In the genomic region with DNA sequence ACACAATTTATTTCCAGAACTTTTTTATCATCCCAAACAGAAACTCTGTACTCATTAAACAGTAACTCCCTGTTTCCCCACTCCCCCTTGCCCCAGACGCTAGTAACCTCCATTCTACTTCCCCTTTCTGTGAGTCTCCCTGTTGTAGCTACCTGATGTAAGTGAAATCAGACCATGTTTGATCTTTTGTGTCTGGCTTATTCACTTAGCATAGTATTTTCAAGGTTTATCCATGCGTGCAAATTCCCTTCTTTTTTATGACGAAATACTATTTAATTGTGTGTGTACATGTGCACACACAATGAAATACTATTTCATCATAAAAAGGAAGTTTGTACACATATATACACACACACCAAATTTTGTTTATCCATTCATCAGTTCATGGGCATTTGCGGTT, we compare ENCODE assay signal across 9 cellular contexts. TPM values are rescaled to one million over a fixed set of nuclear protein-coding genes. Genes with fewer than 3 reads are reported as not detected.
A peak's percentile ranks its signal among the peaks of the same experiment; 100 is the strongest.
DNase-seq lines count a peak whose midpoint lies in the region; FAIRE-seq and TF ChIP-seq lines count a peak whose summit lies in the region.
"Had no signal": no experiment of that assay in that cellular context is flagged by ENCODE, and none has a peak within 500 bp of the region (broad histone marks: within the 10 kb centered on the region; RNA-seq: fewer than 3 reads in every experiment).

No MANE protein-coding gene starts in this region.

- H3K9me3 ChIP-seq in esophagus squamous epithelium, result no peaks in the 10 kb centered on the region
- no peaks in the 10 kb centered on the region for H3K9me3 ChIP-seq in MM.1S (replicated peaks; ENCODE audit: insufficient read depth, low read length)
- no peaks in the 10 kb centered on the region for H3K9me3 ChIP-seq in colonic mucosa

- H3K4me1 ChIP-seq in esophagus squamous epithelium, result peaks cover 5 to 87% (median 35%) of the 10 kb centered on the region in 3 donors
- H3K4me1 ChIP-seq in MM.1S (ENCODE audit: low read length), result peaks cover 9% of the 10 kb centered on the region
- H3K4me1 ChIP-seq in colonic mucosa, result no peaks in the 10 kb centered on the region

- TF ChIP-seq CTCF in HL-60 (IDR thresholded peaks at IDR 0.05; ENCODE audit: insufficient read depth, low read length), result no peak
- TF ChIP-seq CTCF in esophagus squamous epithelium (IDR thresholded peaks at IDR 0.05), result no peak
- no peak for TF ChIP-seq CTCF in MM.1S (IDR thresholded peaks at IDR 0.05; ENCODE audit: low read length)
- no peak for TF ChIP-seq CTCF in colonic mucosa (IDR thresholded peaks at IDR 0.05)

- DNase-seq in GM18507 (ENCODE audit: extremely low spot score, insufficient read length, low read depth) (no peak), H4 (ENCODE audit: low spot score) (peak; percentile 43), HL-60 (ENCODE audit: low read depth in 1 of 2, low spot score in 1 of 2) (peak; percentile 60 to 75), germinal center (ENCODE audit: low spot score) (peak; percentile 43), esophagus squamous epithelium (lab: John Stamatoyannopoulos, UW) (no peak), MM.1S (no peak), colonic mucosa (no peak), NCI-H510A (lab: John Stamatoyannopoulos, UW) (no peak)

- no peaks in the 10 kb centered on the region for H3K9me2 ChIP-seq in MM.1S (replicated peaks; ENCODE audit: insufficient read depth, low read length)

- no peaks in the 10 kb centered on the region for H3F3A ChIP-seq in MM.1S (ENCODE audit: insufficient read depth, low read length)

- 59 to 68% methylated on average over 4 of the region's 4 CpGs for WGBS in esophagus squamous epithelium, 2 donors

- H3K79me2 ChIP-seq in MM.1S (ENCODE audit: low read length), result peaks cover 61% of the 10 kb centered on the region

- no peak overlapping the region for H3K4me3 ChIP-seq in HL-60 (replicated peaks; ENCODE audit: insufficient read depth, low read length)
- H3K4me3 ChIP-seq in esophagus squamous epithelium, result no peak overlapping the region
- H3K4me3 ChIP-seq in MM.1S (ENCODE audit: low read length), result no peak overlapping the region
- H3K4me3 ChIP-seq in colonic mucosa, result no peak overlapping the region

- H3K9ac ChIP-seq in MM.1S (ENCODE audit: low read length) (no peak overlapping the region), colonic mucosa (ENCODE audit: low read depth in 2 of 2, low read length in 2 of 2) (no peak overlapping the region)

- no peak for TF ChIP-seq POLR2A in esophagus squamous epithelium (IDR thresholded peaks at IDR 0.05)

- H3K36me3 ChIP-seq in esophagus squamous epithelium, result no peaks in the 10 kb centered on the region
- no peaks in the 10 kb centered on the region for H3K36me3 ChIP-seq in MM.1S (replicated peaks; ENCODE audit: insufficient read depth, low read length)
- no peaks in the 10 kb centered on the region for H3K36me3 ChIP-seq in colonic mucosa

- no peak overlapping the region for H2AFZ ChIP-seq in MM.1S (ENCODE audit: low read length)

- H3K27me3 ChIP-seq in HL-60 (ENCODE audit: insufficient read depth, poor library complexity, severe bottlenecking) (no peaks in the 10 kb centered on the region), esophagus squamous epithelium (no peaks in the 10 kb centered on the region), MM.1S (replicated peaks; ENCODE audit: insufficient read depth, low read length) (no peaks in the 10 kb centered on the region), colonic mucosa (no peaks in the 10 kb centered on the region)

- peak overlapping the region; percentile 24 for H3K27ac ChIP-seq in HL-60 (replicated peaks)
- no peak overlapping the region for H3K27ac ChIP-seq in esophagus squamous epithelium
- H3K27ac ChIP-seq in MM.1S (ENCODE audit: low read length), result no peak overlapping the region
- no peak overlapping the region for H3K27ac ChIP-seq in colonic mucosa

- peak; percentile 75 for FAIRE-seq in GM18507 (lab: Jason Lieb, UNC)
- FAIRE-seq: endometrium had no signal

- H3K4me2 ChIP-seq in MM.1S (ENCODE audit: low read depth, low read length), result no peak overlapping the region

- H4K20me1 ChIP-seq in MM.1S (ENCODE audit: insufficient read depth, low read length), result no peaks in the 10 kb centered on the region

- intact Hi-C loops in esophagus squamous epithelium (cut with DNase I) (no loop called here), colonic mucosa (cut with DNase I) (no loop called here)

RNA-seq across cellular contexts. Expression of gene PKD2, which starts 5.2 kb away (rescaled TPM):
- total RNA-seq in H4 (2014; rRNA removed; shearing (Covaris generic)), result 18.8 and 22.3 TPM in 2 replicates
- total RNA-seq in esophagus squamous epithelium (10 to 100 TPM in 3 of 4 donors, 1 to 10 TPM in 1; 9.4 to 34.7 (median 13.9) TPM), colonic mucosa (1 to 10 TPM; 5.9 to 9.2 TPM)

RNA-seq across cellular contexts. Expression of gene SPP1, which starts 37.1 kb away (rescaled TPM):
- total RNA-seq in H4 (2014; rRNA removed; shearing (Covaris generic)), result 197 and 219 TPM in 2 replicates
- 1 to 10 TPM in 2 of 4 donors, under 1 TPM in 2; 0.15 to 4.0 (median 2.5) TPM for total RNA-seq in esophagus squamous epithelium
- 10 to 100 TPM in 1 of 2 donors, 1 to 10 TPM in 1; 3.9 to 11.6 TPM for total RNA-seq in colonic mucosa

Comparison
In these comparisons a context has a peak if more than half of its experiments do, and no peak if none do; other contexts are left out.
1. DNase-seq: peak in H4 (single experiment), HL-60 (2 of 2) and germinal center (single experiment); none in GM18507 (single experiment), esophagus squamous epithelium (single experiment), MM.1S (single experiment), colonic mucosa (single experiment) and NCI-H510A (single experiment).
2. RNA of gene SPP1, which starts 37.1 kb away (total RNA-seq): 197 to 219 TPM in H4; 3.9 to 11.6 TPM in colonic mucosa and 0.15 to 4.0 TPM in esophagus squamous epithelium; every median in the first group is over 10 times any median in the second.